In genomic region chr7:152128741-152129461, GRCh38 we compare ENCODE assay signal across 22 cellular contexts.
DNase-seq lines count a peak whose midpoint lies in the region; ATAC-seq and FAIRE-seq lines count a peak whose summit lies in the region.
"Had no signal": no experiment of that assay in that cellular context is flagged by ENCODE, and none has a peak within 500 bp of the region (broad histone marks: within the 10 kb centered on the region; RNA-seq: fewer than 3 reads in every experiment).

No MANE protein-coding gene starts in this region.

- no peak for DNase-seq in activated T-cell treated with anti-CD3 and anti-CD28 coated beads, Interleukin-2, amount 50 U/mL, for 24 hours
- no peak for DNase-seq in activated T-cell treated with anti-CD3 and anti-CD28 coated beads, Interleukin-2, amount 50 U/mL, for 4 hours
- no peak for DNase-seq in stimulated activated naive CD8-positive, alpha-beta T cell treated with anti-CD3 and anti-CD28 coated beads, Interleukin-15, amount 100 ng/mL, for 72 hours
- no peak for DNase-seq in stimulated activated naive CD8-positive, alpha-beta T cell treated with anti-CD3 and anti-CD28 coated beads, Interleukin-15, Interleukin-2, amounts not matched to agents 100 U/mL and 50 U/mL, for 24 hours
- no peak for DNase-seq in central memory CD8-positive, alpha-beta T cell (ENCODE audit: low spot score in 2 of 2)
- no peak for DNase-seq in frontal cortex (ENCODE audit: low spot score in 2 of 2)
- DNase-seq: Caco-2; CD4-positive, CD25-positive, alpha-beta regulatory T cell; CD8-positive, alpha-beta T cell; DMS153; DND-41; GM23248; H9; HFFc6 had no signal

- no peak for FAIRE-seq in frontal cortex (lab: Jason Lieb, UNC)
- FAIRE-seq: G401.6, GM12892, GM19239, H1 had no signal

- no peak for ATAC-seq in activated T-cell treated with anti-CD3 and anti-CD28 coated beads, Interleukin-2, amount 50 U/mL, for 4 hours
- peak; percentile 34 for ATAC-seq in stimulated activated naive CD8-positive, alpha-beta T cell treated with anti-CD3 and anti-CD28 coated beads, Interleukin-15, amount 100 ng/mL, for 72 hours
- no peak for ATAC-seq in stimulated activated naive CD8-positive, alpha-beta T cell treated with anti-CD3 and anti-CD28 coated beads, Interleukin-15, Interleukin-2, amounts not matched to agents 100 U/mL and 50 U/mL, for 24 hours
- no peak for ATAC-seq in central memory CD8-positive, alpha-beta T cell (replicated peaks; ENCODE audit: extremely low read depth, poor library complexity, severe bottlenecking)
- ATAC-seq in stimulated activated memory B cell treated with anti-CD40 and anti-IgM and Interleukin-4, amounts not matched to agents 10 μg/mL and 1 μg/mL and 100 μg/mL, for 72 hours = peak; percentile 20
- no peak for ATAC-seq in GM19023 (IDR thresholded peaks at IDR 0.05; ENCODE audit: unreplicated experiment)
- ATAC-seq: CD8-positive, alpha-beta T cell; HCT116 had no signal

- peaks cover 13% of the 10 kb centered on the region for H3K9me3 Mint-ChIP-seq in activated T-cell treated with anti-CD3 and anti-CD28 coated beads, Interleukin-2, amount 50 U/mL, for 24 hours
- H3K9me3 Mint-ChIP-seq in activated T-cell treated with anti-CD3 and anti-CD28 coated beads, Interleukin-2, amount 50 U/mL, for 4 hours = peaks cover 11% of the 10 kb centered on the region
- H3K9me3 Mint-ChIP-seq in stimulated activated naive CD8-positive, alpha-beta T cell treated with anti-CD3 and anti-CD28 coated beads, Interleukin-15, amount 100 ng/mL, for 72 hours = peaks cover 14% of the 10 kb centered on the region in 2 donors
- H3K9me3 Mint-ChIP-seq in central memory CD8-positive, alpha-beta T cell = peaks cover 11% of the 10 kb centered on the region
- H3K9me3 Mint-ChIP-seq in stimulated activated memory B cell treated with anti-CD40 and anti-IgM and Interleukin-4, amounts not matched to agents 10 μg/mL and 1 μg/mL and 100 μg/mL, for 72 hours = peaks cover 13% of the 10 kb centered on the region

- H3K4me3 Mint-ChIP-seq in activated T-cell treated with anti-CD3 and anti-CD28 coated beads, Interleukin-2, amount 50 U/mL, for 24 hours = no peak overlapping the region
- H3K4me3 Mint-ChIP-seq in activated T-cell treated with anti-CD3 and anti-CD28 coated beads, Interleukin-2, amount 50 U/mL, for 4 hours = no peak overlapping the region
- H3K4me3 Mint-ChIP-seq in stimulated activated naive CD8-positive, alpha-beta T cell treated with anti-CD3 and anti-CD28 coated beads, Interleukin-15, amount 100 ng/mL, for 72 hours = no peak overlapping the region
- no peak overlapping the region for H3K4me3 Mint-ChIP-seq in central memory CD8-positive, alpha-beta T cell
- H3K4me3 Mint-ChIP-seq in stimulated activated memory B cell treated with anti-CD40 and anti-IgM and Interleukin-4, amounts not matched to agents 10 μg/mL and 1 μg/mL and 100 μg/mL, for 72 hours = no peak overlapping the region
- H3K4me3 Mint-ChIP-seq: B cell; CD4-positive, CD25-positive, alpha-beta regulatory T cell; CD8-positive, alpha-beta T cell; H9; HFFc6 had no signal

- no peaks in the 10 kb centered on the region for H3K27me3 Mint-ChIP-seq in activated T-cell treated with anti-CD3 and anti-CD28 coated beads, Interleukin-2, amount 50 U/mL, for 24 hours
- H3K27me3 Mint-ChIP-seq in activated T-cell treated with anti-CD3 and anti-CD28 coated beads, Interleukin-2, amount 50 U/mL, for 4 hours (ENCODE audit: low read depth) = no peaks in the 10 kb centered on the region
- H3K27me3 Mint-ChIP-seq in stimulated activated naive CD8-positive, alpha-beta T cell treated with anti-CD3 and anti-CD28 coated beads, Interleukin-15, amount 100 ng/mL, for 72 hours = no peaks in the 10 kb centered on the region
- H3K27me3 Mint-ChIP-seq in central memory CD8-positive, alpha-beta T cell = no peaks in the 10 kb centered on the region
- H3K27me3 Mint-ChIP-seq in stimulated activated memory B cell treated with anti-CD40 and anti-IgM and Interleukin-4, amounts not matched to agents 10 μg/mL and 1 μg/mL and 100 μg/mL, for 72 hours = no peaks in the 10 kb centered on the region
- H3K27me3 Mint-ChIP-seq: B cell had no signal

- H3K4me1 Mint-ChIP-seq in activated T-cell treated with anti-CD3 and anti-CD28 coated beads, Interleukin-2, amount 50 U/mL, for 24 hours (ENCODE audit: low read depth) = no peaks in the 10 kb centered on the region
- no peaks in the 10 kb centered on the region for H3K4me1 Mint-ChIP-seq in activated T-cell treated with anti-CD3 and anti-CD28 coated beads, Interleukin-2, amount 50 U/mL, for 4 hours (ENCODE audit: low read depth)
- H3K4me1 Mint-ChIP-seq in stimulated activated naive CD8-positive, alpha-beta T cell treated with anti-CD3 and anti-CD28 coated beads, Interleukin-15, amount 100 ng/mL, for 72 hours = no peaks in the 10 kb centered on the region
- peaks cover 7% of the 10 kb centered on the region for H3K4me1 Mint-ChIP-seq in central memory CD8-positive, alpha-beta T cell
- H3K4me1 Mint-ChIP-seq in stimulated activated memory B cell treated with anti-CD40 and anti-IgM and Interleukin-4, amounts not matched to agents 10 μg/mL and 1 μg/mL and 100 μg/mL, for 72 hours = no peaks in the 10 kb centered on the region
- H3K4me1 Mint-ChIP-seq: B cell had no signal

- peaks cover 91% of the 10 kb centered on the region for H3K36me3 Mint-ChIP-seq in activated T-cell treated with anti-CD3 and anti-CD28 coated beads, Interleukin-2, amount 50 U/mL, for 24 hours (ENCODE audit: low read depth)
- peaks cover 38% of the 10 kb centered on the region for H3K36me3 Mint-ChIP-seq in activated T-cell treated with anti-CD3 and anti-CD28 coated beads, Interleukin-2, amount 50 U/mL, for 4 hours (ENCODE audit: insufficient read depth)
- H3K36me3 Mint-ChIP-seq in central memory CD8-positive, alpha-beta T cell (ENCODE audit: insufficient read depth) = peaks cover 30% of the 10 kb centered on the region
- peaks cover 83% of the 10 kb centered on the region for H3K36me3 Mint-ChIP-seq in stimulated activated memory B cell treated with anti-CD40 and anti-IgM and Interleukin-4, amounts not matched to agents 10 μg/mL and 1 μg/mL and 100 μg/mL, for 72 hours

- peak overlapping the region; percentile 50 for H3K27ac Mint-ChIP-seq in activated T-cell treated with anti-CD3 and anti-CD28 coated beads, Interleukin-2, amount 50 U/mL, for 24 hours
- H3K27ac Mint-ChIP-seq in stimulated activated naive CD8-positive, alpha-beta T cell treated with anti-CD3 and anti-CD28 coated beads, Interleukin-15, amount 100 ng/mL, for 72 hours = peak overlapping the region in 1 of 2 donors; percentile 64
- peak overlapping the region; percentile 76 for H3K27ac Mint-ChIP-seq in central memory CD8-positive, alpha-beta T cell (ENCODE audit: low read depth)
- no peak overlapping the region for H3K27ac Mint-ChIP-seq in stimulated activated memory B cell treated with anti-CD40 and anti-IgM and Interleukin-4, amounts not matched to agents 10 μg/mL and 1 μg/mL and 100 μg/mL, for 72 hours
- H3K27ac Mint-ChIP-seq: B cell; CD8-positive, alpha-beta T cell; H9; HFFc6 had no signal

Comparison
In these comparisons a context has a peak if more than half of its experiments do, and no peak if none do; other contexts are left out.
1. ATAC-seq: peak in stimulated activated naive CD8-positive, alpha-beta T cell treated with anti-CD3 and anti-CD28 coated beads, Interleukin-15, amount 100 ng/mL, for 72 hours (single experiment) and stimulated activated memory B cell treated with anti-CD40 and anti-IgM and Interleukin-4, amounts not matched to agents 10 μg/mL and 1 μg/mL and 100 μg/mL, for 72 hours (single experiment); none in activated T-cell treated with anti-CD3 and anti-CD28 coated beads, Interleukin-2, amount 50 U/mL, for 4 hours (0 of 2), stimulated activated naive CD8-positive, alpha-beta T cell treated with anti-CD3 and anti-CD28 coated beads, Interleukin-15, Interleukin-2, amounts not matched to agents 100 U/mL and 50 U/mL, for 24 hours (single experiment), central memory CD8-positive, alpha-beta T cell (single experiment) and GM19023 (single experiment).